Comparison of ENCODE assay signal across 31 cellular contexts in genomic region chr2:219823566-219823965, GRCh38.
"Had no signal": no experiment of that assay in that cellular context is flagged by ENCODE, and none has a peak within 500 bp of the region (broad histone marks: within the 10 kb centered on the region; RNA-seq: fewer than 3 reads in every experiment).

No MANE protein-coding gene starts in this region.

- H3K36me3 ChIP-seq: adrenal gland, brain microvascular endothelial cell, breast epithelium had no signal

- DNase-seq: activated B cell treated with CpG ODN at 0.5 μM for 24 hours; activated CD4-positive, alpha-beta memory T cell treated with anti-CD3 and anti-CD28 coated beads for 36 hours; activated CD4-positive, alpha-beta T cell treated with anti-CD3 and anti-CD28 coated beads for 4 hours; activated CD4-positive, alpha-beta T cell treated with anti-CD3 and anti-CD28 coated beads, Interleukin-2, amount 50 U/mL, for 1 hour; activated CD4-positive, alpha-beta T cell treated with anti-CD3 and anti-CD28 coated beads, Interleukin-2, amount 50 U/mL, for 4 hours; activated CD4-positive, CD25-positive, alpha-beta regulatory T cell treated with anti-CD3 and anti-CD28 coated beads, Interleukin-2, amount 50 U/mL, for 72 hours; activated CD8-positive, alpha-beta memory T cell treated with anti-CD3 and anti-CD28 coated beads, Interleukin-2, amount 50 U/mL, for 4 hours; activated CD8-positive, alpha-beta T cell treated with anti-CD3 and anti-CD28 coated beads for 36 hours; activated effector memory CD4-positive, alpha-beta T cell treated with anti-CD3 and anti-CD28 coated beads, Interleukin-2, amount 50 U/mL, for 16 hours; activated gamma-delta T cell treated with Interleukin-2 at 50 U/mL for 16 hours; activated naive CD4-positive, alpha-beta T cell; activated naive CD4-positive, alpha-beta T cell treated with anti-CD3 and anti-CD28 coated beads for 36 hours; activated naive CD4-positive, alpha-beta T cell treated with anti-CD3 and anti-CD28 coated beads, Interleukin-2, amount 50 U/mL, for 16 hours; activated naive CD8-positive, alpha-beta T cell treated with anti-CD3 and anti-CD28 coated beads for 36 hours; activated T-cell treated with anti-CD3 and anti-CD28 coated beads for 4 hours; activated T-cell treated with anti-CD3 and anti-CD28 coated beads, Interleukin-2, amount 50 U/mL, for 1 hour; activated T-cell treated with anti-CD3 and anti-CD28 coated beads, Interleukin-2, amount 50 U/mL, for 4 hours; activated T-cell treated with anti-CD3 and anti-CD28 coated beads, Interleukin-2, amount 50 U/mL, for 72 hours; adrenal gland; amniotic stem cell; aorta; body of pancreas; brain microvascular endothelial cell; central memory CD4-positive, alpha-beta T cell; T-cell; T-helper 2 cell; T-helper 9 cell had no signal

- H3K4me1 ChIP-seq: adrenal gland, body of pancreas, breast epithelium had no signal

- H3K9me3 ChIP-seq: adrenal gland, body of pancreas had no signal

- H3K27me3 ChIP-seq: adrenal gland, body of pancreas, brain microvascular endothelial cell, breast epithelium had no signal

- H3K27ac ChIP-seq: adrenal gland, body of pancreas, brain microvascular endothelial cell, breast epithelium, VCaP had no signal

- H3K4me3 ChIP-seq: adrenal gland, body of pancreas, breast epithelium had no signal

- ATAC-seq: activated CD8-positive, alpha-beta T cell treated with anti-CD3 and anti-CD28 coated beads for 36 hours; activated naive CD4-positive, alpha-beta T cell treated with anti-CD3 and anti-CD28 coated beads, Interleukin-2, amount 50 U/mL, for 72 hours; activated T-cell treated with anti-CD3 and anti-CD28 coated beads, Interleukin-2, amount 50 U/mL, for 4 hours; activated T-cell treated with anti-CD3 and anti-CD28 coated beads, Interleukin-2, amount 50 U/mL, for 72 hours; activated T-helper 17 cell treated with anti-CD3 and anti-CD28 coated beads, Interleukin-2, amount 50 U/mL, for 72 hours; body of pancreas; T-cell had no signal
